ENCODE assay signal across 24 cellular contexts in the genomic region with DNA sequence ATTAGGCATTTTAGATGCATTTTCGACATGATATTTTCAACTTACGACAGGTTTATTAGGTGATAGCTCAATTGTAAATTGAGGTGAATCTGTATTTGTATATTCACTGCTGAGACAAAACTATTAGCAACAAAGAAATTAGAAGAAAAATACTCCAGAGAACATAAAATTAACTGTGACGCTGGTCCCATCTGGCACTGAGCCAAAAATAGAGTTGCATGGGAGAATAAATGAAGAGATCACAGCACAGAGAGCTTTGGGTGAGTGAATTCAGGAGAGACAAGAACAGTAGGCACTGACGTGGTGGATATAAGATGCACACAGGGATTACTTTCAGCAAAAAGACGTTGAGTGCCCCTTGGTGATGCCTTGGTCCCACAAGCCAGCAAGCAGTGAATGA.
A peak's percentile ranks its signal among the peaks of the same experiment; 100 is the strongest.
DNase-seq lines count a peak whose midpoint lies in the region; ATAC-seq, FAIRE-seq and TF ChIP-seq lines count a peak whose summit lies in the region.
"Had no signal": no experiment of that assay in that cellular context is flagged by ENCODE, and none has a peak within 500 bp of the region (broad histone marks: within the 10 kb centered on the region; RNA-seq: fewer than 3 reads in every experiment).

No MANE protein-coding gene starts in this region.

- H3K9me3 ChIP-seq in HepG2 (ENCODE audit: low read length), result no peaks in the 10 kb centered on the region
- no peaks in the 10 kb centered on the region for H3K9me3 ChIP-seq in right lobe of liver
- H3K9me3 ChIP-seq in GM12878 (replicated peaks; ENCODE audit: control insufficient read depth, insufficient read depth, low read length), result no peaks in the 10 kb centered on the region; the same call in 2 of the 3 replicates
- H3K9me3 ChIP-seq: Caco-2, HAP-1 had no signal

- H3K36me3 ChIP-seq in HepG2 (replicated peaks in 1 of 2; ENCODE audit: control insufficient read depth in 1 of 2, insufficient read depth in 2 of 2, low read length in 2 of 2), result no peaks in the 10 kb centered on the region
- no peaks in the 10 kb centered on the region for H3K36me3 ChIP-seq in right lobe of liver
- H3K36me3 ChIP-seq in GM12878 (ENCODE audit: control insufficient read depth in 2 of 2, insufficient read depth in 2 of 2, low read length in 1 of 2), result no peaks in the 10 kb centered on the region
- H3K36me3 ChIP-seq: HAP-1 had no signal

- RAD21 ChIA-PET in GM12878 (lab: Charles Lee; ENCODE audit: unreplicated experiment), result no interaction called here

- TF ChIP-seq RAD21 in HepG2 (CRISPR knock-in tag; IDR thresholded peaks at IDR 0.05) (no peak), GM12878 (IDR thresholded peaks at IDR 0.05; ENCODE audit: insufficient read depth, low read depth, low read length) (no peak)

- no peak for FAIRE-seq in HepG2 (lab: Jason Lieb, UNC)
- FAIRE-seq in GM12878 (lab: Jason Lieb, UNC), result no peak

- H3K4me3 ChIP-seq in HepG2 (replicated peaks in 1 of 3; ENCODE audit: insufficient read depth in 1 of 3, low read depth in 2 of 3, low read length in 3 of 3), result no peak overlapping the region
- no peak overlapping the region for H3K4me3 ChIP-seq in right lobe of liver
- no peak overlapping the region for H3K4me3 ChIP-seq in GM12878
- H3K4me3 ChIP-seq: HAP-1 had no signal

- H3K9ac ChIP-seq in HepG2 (ENCODE audit: insufficient read depth, low read depth, low read length) (no peak overlapping the region), GM12878 (ENCODE audit: control insufficient read depth, insufficient read depth, low read length) (no peak overlapping the region)

- TF ChIP-seq CTCF in HepG2 (CRISPR knock-in tag; IDR thresholded peaks at IDR 0.05) (no peak), right lobe of liver (IDR thresholded peaks at IDR 0.05) (no peak), GM12878 (IDR thresholded peaks at IDR 0.05 in 2 of 3, conservative IDR thresholded peaks at IDR 0.05 in 1 of 3; ENCODE audit: control insufficient read depth in 2 of 3, extremely low read depth in 1 of 3, insufficient read depth in 1 of 3, low read depth in 3 of 3, low read length in 3 of 3) (no peak), omental fat pad (IDR thresholded peaks at IDR 0.05) (no peak)

- POLR2A ChIA-PET in HepG2 (lab: Yijun Ruan, JAX) (no interaction called here), GM12878 (lab: Charles Lee) (no interaction called here)

- H3K27ac ChIP-seq in HepG2 (ENCODE audit: extremely low read length, insufficient read depth, low read length), result no peak overlapping the region
- no peak overlapping the region for H3K27ac ChIP-seq in right lobe of liver
- no peak overlapping the region for H3K27ac ChIP-seq in GM12878 (ENCODE audit: control insufficient read depth, insufficient read depth)
- H3K27ac ChIP-seq: 22Rv1, C4-2B had no signal

- SMC1A ChIA-PET in GM12878 (lab: Charles Lee; ENCODE audit: uncharacterized antibody, unreplicated experiment), result no interaction called here

- H3K4me2 ChIP-seq in HepG2 (ENCODE audit: low read depth, low read length) (no peak overlapping the region), GM12878 (ENCODE audit: control insufficient read depth, insufficient read depth) (peak overlapping the region; percentile 40; the same call in 1 of the 2 replicates)

- H3K79me2 ChIP-seq in HepG2 (ENCODE audit: insufficient read depth, low read length) (no peaks in the 10 kb centered on the region), GM12878 (ENCODE audit: control insufficient read depth, insufficient read depth, low read length) (no peaks in the 10 kb centered on the region)

- ATAC-seq in HepG2 (no peak), right lobe of liver (no peak), GM12878 (no peak), omental fat pad (ENCODE audit: low FRiP score) (no peak), HG03442 (IDR thresholded peaks at IDR 0.05; ENCODE audit: unreplicated experiment) (no peak)
- ATAC-seq: CD8-positive, alpha-beta T cell; Panc1 had no signal

- H3K27me3 ChIP-seq in HepG2 (ENCODE audit: control insufficient read depth in 1 of 2, insufficient read depth in 2 of 2, low read length in 2 of 2) (peaks cover 0 to 23% of the 10 kb centered on the region in 2 experiments; a peak in 4 of 5 replicates), right lobe of liver (no peaks in the 10 kb centered on the region), GM12878 (replicated peaks in 1 of 2; ENCODE audit: control insufficient read depth in 2 of 2, insufficient read depth in 2 of 2, low read length in 1 of 2) (no peaks in the 10 kb centered on the region; a peak in 1 of 4 replicates)

- WGBS in HepG2 (ENCODE audit: low lambda C conversion rate), result 22% methylated on average over 5 of the region's 5 CpGs
- 52% methylated on average over 5 of the region's 5 CpGs for WGBS in right lobe of liver (ENCODE audit: insufficient coverage, low coverage, low lambda C conversion rate, missing lambda C conversion rate)
- WGBS in GM12878 (ENCODE audit: insufficient coverage, insufficient replicate concordance, low lambda C conversion rate, missing lambda C conversion rate), result 25% methylated on average over 5 of the region's 5 CpGs

- H2AFZ ChIP-seq in HepG2 (ENCODE audit: low read length) (no peak overlapping the region), GM12878 (ENCODE audit: control insufficient read depth, low read depth, low read length) (no peak overlapping the region)

- H4K20me1 ChIP-seq in HepG2 (ENCODE audit: insufficient read depth, low read length), result no peaks in the 10 kb centered on the region
- H4K20me1 ChIP-seq in GM12878 (ENCODE audit: control insufficient read depth, insufficient read depth), result no peaks in the 10 kb centered on the region

- in situ Hi-C loops in HepG2 (cut with HindIII; ENCODE audit: extremely low pct_ligation_motif_present, low pct_unique_long_range_greater_than_20kb), result no loop called here
- in situ Hi-C loops in GM12878 (cut with MboI), result no loop called here

- intact Hi-C loops in HepG2 (cut with micrococcal nuclease; ENCODE audit: unreplicated experiment) (no loop called here), right lobe of liver (cut with DNase I) (no loop called here), GM12878 (cut with micrococcal nuclease; ENCODE audit: unreplicated experiment) (no loop called here)

- no peaks in the 10 kb centered on the region for H3K4me1 ChIP-seq in HepG2 (ENCODE audit: insufficient read depth, low read length)
- H3K4me1 ChIP-seq in right lobe of liver, result no peaks in the 10 kb centered on the region
- H3K4me1 ChIP-seq in GM12878 (ENCODE audit: control insufficient read depth, insufficient read depth, low read length), result peaks cover 8% of the 10 kb centered on the region
- H3K4me1 ChIP-seq: Caco-2, HAP-1 had no signal

- TF ChIP-seq POLR2A in HepG2 (IDR thresholded peaks at IDR 0.05; ENCODE audit: insufficient read depth in 1 of 2, low read depth in 2 of 2, low read length in 2 of 2) (no peak), right lobe of liver (IDR thresholded peaks at IDR 0.05) (no peak), GM12878 (IDR thresholded peaks at IDR 0.05; ENCODE audit: low read depth, low read length) (no peak)

- DNase-seq in DMS79 treated with DMSO at 0.1 percent for 48 hours (lab: John Stamatoyannopoulos, UW) (peak; percentile 13), DMS79 (lab: John Stamatoyannopoulos, UW) (no peak), HepG2 (ENCODE audit: low spot score) (no peak), right lobe of liver (no peak), GM12878 (ENCODE audit: low read depth, low spot score) (no peak), omental fat pad (ENCODE audit: low spot score) (no peak), RKO (ENCODE audit: low spot score) (no peak)
- DNase-seq: Caco-2; CD8-positive, alpha-beta T cell; GF-D8; GOT3; KG1; NCI-H1048; NCI-H1436 treated with DMSO at 0.1 percent for 48 hours; NCI-H1930; NCI-H2227 treated with DMSO at 0.1 percent for 48 hours; NCI-H82; SHP77 treated with DMSO at 0.1 percent for 48 hours; T-helper 1 cell had no signal

- BruUV-seq in HepG2 (replicated peaks; lab: Mats Ljungman, UMichigan) (no TSS peak), GM12878 (replicated peaks; lab: Mats Ljungman, UMichigan) (no TSS peak)

- TF ChIP-seq EP300 in HepG2 (IDR thresholded peaks at IDR 0.05; ENCODE audit: low read depth in 2 of 2, low read length in 2 of 2) (no peak), HepG2 (CRISPR knock-in tag; IDR thresholded peaks at IDR 0.05; ENCODE audit: borderline replicate concordance) (no peak), GM12878 (IDR thresholded peaks at IDR 0.05; ENCODE audit: borderline replicate concordance in 1 of 2, control insufficient read depth in 1 of 2, low read depth in 2 of 2, low read length in 2 of 2) (no peak)

- CTCF ChIA-PET in HepG2 (lab: Yijun Ruan, JAX; ENCODE audit: low intra/inter-chr PET ratio, low total read pairs) (no interaction called here), GM12878 (lab: Yijun Ruan, JAX) (interaction anchor here (1.2 kb wide), 1 partner anchor 143 kb away, joined by 3 read pairs; no protein-coding TSS in a partner anchor)

TF ChIP-seq in HepG2, 621 proteins besides CTCF, POLR2A, EP300 and RAD21 (continues in another document):
- TF ChIP-seq ZBTB7B (CRISPR knock-in tag; IDR thresholded peaks at IDR 0.05), result no peak

TF ChIP-seq in GM12878, 131 proteins besides CTCF, POLR2A, EP300 and RAD21 (continues in another document):
- TF ChIP-seq EGR1 (IDR thresholded peaks at IDR 0.05; ENCODE audit: borderline replicate concordance in 1 of 2, low read depth in 2 of 2, low read length in 2 of 2) (no peak), NBN (IDR thresholded peaks at IDR 0.05) (no peak), HCFC1 (IDR thresholded peaks at IDR 0.05; ENCODE audit: low read length) (no peak), NRF1 (conservative IDR thresholded peaks at IDR 0.05; ENCODE audit: low read depth, low read length) (no peak)
